2 cellular contexts compared by ENCODE assay signal in genomic region chr2:216877085-216877484, GRCh38.
TF ChIP-seq lines count a peak whose summit lies in the region.

No MANE protein-coding gene starts in this region.

TF ChIP-seq in HepG2, 621 proteins besides CTCF, POLR2A, EP300 and RAD21:
- TF ChIP-seq E2F5 (CRISPR knock-in tag; conservative IDR thresholded peaks at IDR 0.05) (no peak), ZNF574 (CRISPR knock-in tag; IDR thresholded peaks at IDR 0.05) (peak; percentile 75), KLF16 (CRISPR knock-in tag; IDR thresholded peaks at IDR 0.05) (no peak), ZNF317 (CRISPR knock-in tag; IDR thresholded peaks at IDR 0.05) (no peak), BATF2 (CRISPR knock-in tag; IDR thresholded peaks at IDR 0.05) (no peak)
TF ChIP-seq in HepG2: peak in this region for 1.

TF ChIP-seq in endothelial cell of umbilical vein, 7 proteins besides CTCF, POLR2A, EP300 and RAD21:
- TF ChIP-seq EZH2 (IDR thresholded peaks at IDR 0.05; ENCODE audit: borderline replicate concordance, low read depth, low read length, severe bottlenecking) (no peak), POLR2AphosphoS5 (IDR thresholded peaks at IDR 0.05; ENCODE audit: insufficient read depth, low read depth, low read length) (no peak), MYC (IDR thresholded peaks at IDR 0.05; ENCODE audit: low read depth, low read length) (no peak), FOS (IDR thresholded peaks at IDR 0.05; ENCODE audit: borderline replicate concordance, insufficient read depth, low read length) (no peak), JUN (IDR thresholded peaks at IDR 0.05; ENCODE audit: borderline replicate concordance, insufficient read depth, insufficient read length, low read depth) (no peak), MAX (IDR thresholded peaks at IDR 0.05; ENCODE audit: insufficient read depth, insufficient read length) (no peak), GATA2 (IDR thresholded peaks at IDR 0.05; ENCODE audit: insufficient read depth, insufficient read length, low read depth, low read length) (no peak)
